1 cellular context compared by ENCODE assay signal in genomic region chr17:8420041-8420934, GRCh38.
A peak's percentile ranks its signal among the peaks of the same experiment; 100 is the strongest.
TF ChIP-seq lines count a peak whose summit lies in the region.

No MANE protein-coding gene starts in this region.

TF ChIP-seq in HepG2, 621 proteins besides CTCF, POLR2A, EP300 and RAD21 (continues in another document):
- no peak for TF ChIP-seq GTF3A (CRISPR knock-in tag; conservative IDR thresholded peaks at IDR 0.05)
- peak; percentile 93 for TF ChIP-seq PHF21A (CRISPR knock-in tag; IDR thresholded peaks at IDR 0.05)
- no peak for TF ChIP-seq ZNF121 (CRISPR knock-in tag; IDR thresholded peaks at IDR 0.05)
- no peak for TF ChIP-seq ZFP36 (IDR thresholded peaks at IDR 0.05; ENCODE audit: borderline replicate concordance, low read depth, low read length, partially characterized antibody)
- TF ChIP-seq ARID5B (CRISPR knock-in tag; IDR thresholded peaks at IDR 0.05): peak; percentile 100
- TF ChIP-seq ZNF780A (CRISPR knock-in tag; IDR thresholded peaks at IDR 0.05): 0 out of 2 replicates have a peak, but pooled peaks have one; percentile 33
- TF ChIP-seq LCORL (IDR thresholded peaks at IDR 0.05): peak; percentile 64; the same call in 1 of the 2 replicates
- peak; percentile 75; the same call in 1 of the 2 replicates for TF ChIP-seq LCORL (CRISPR knock-in tag; IDR thresholded peaks at IDR 0.05)
- no peak for TF ChIP-seq KDM2A (CRISPR knock-in tag; IDR thresholded peaks at IDR 0.05; ENCODE audit: borderline replicate concordance, low read depth)
- TF ChIP-seq ZNF281 (CRISPR knock-in tag; IDR thresholded peaks at IDR 0.05; ENCODE audit: borderline replicate concordance): peak; percentile 39; the same call in 1 of the 2 replicates
- TF ChIP-seq ZSCAN29 (CRISPR knock-in tag; conservative IDR thresholded peaks at IDR 0.05): no peak
- no peak for TF ChIP-seq LRRFIP1 (CRISPR knock-in tag; conservative IDR thresholded peaks at IDR 0.05)
- no peak for TF ChIP-seq ZFYVE20 (CRISPR knock-in tag; IDR thresholded peaks at IDR 0.05; ENCODE audit: borderline replicate concordance, low read depth)
- no peak; the same call in 1 of the 2 replicates for TF ChIP-seq ZKSCAN1 (IDR thresholded peaks at IDR 0.05; ENCODE audit: low read length)
- TF ChIP-seq ZNF138 (CRISPR knock-in tag; IDR thresholded peaks at IDR 0.05; ENCODE audit: low read depth): no peak
- TF ChIP-seq STAT5B (CRISPR knock-in tag; IDR thresholded peaks at IDR 0.05): peak; percentile 73; the same call in 1 of the 2 replicates
- no peak for TF ChIP-seq IRX3 (CRISPR knock-in tag; IDR thresholded peaks at IDR 0.05; ENCODE audit: borderline replicate concordance, low read depth)
- no peak for TF ChIP-seq SIN3A (IDR thresholded peaks at IDR 0.05; ENCODE audit: borderline replicate concordance, low read depth, low read length)
- TF ChIP-seq ZNF7 (CRISPR knock-in tag; IDR thresholded peaks at IDR 0.05): no peak
- no peak for TF ChIP-seq ARID2 (CRISPR knock-in tag; IDR thresholded peaks at IDR 0.05; ENCODE audit: borderline replicate concordance)
- TF ChIP-seq SYNCRIP (IDR thresholded peaks at IDR 0.05; ENCODE audit: insufficient read depth, low read depth, low read length): no peak
- peak; percentile 80 for TF ChIP-seq HNF1B (CRISPR knock-in tag; IDR thresholded peaks at IDR 0.05)
- TF ChIP-seq ZNF225 (CRISPR knock-in tag; IDR thresholded peaks at IDR 0.05): no peak
- TF ChIP-seq THAP7 (CRISPR knock-in tag; IDR thresholded peaks at IDR 0.05): no peak
- TF ChIP-seq IKZF1 (IDR thresholded peaks at IDR 0.05): no peak
- peak; percentile 100 for TF ChIP-seq FOXK1 (CRISPR knock-in tag; IDR thresholded peaks at IDR 0.05; ENCODE audit: borderline replicate concordance, low read depth)
- TF ChIP-seq NR1H2 (CRISPR knock-in tag; IDR thresholded peaks at IDR 0.05; ENCODE audit: borderline replicate concordance, low read depth): peak; percentile 90
- no peak for TF ChIP-seq ZNF770 (CRISPR knock-in tag; IDR thresholded peaks at IDR 0.05)
- peak; percentile 59; the same call in 1 of the 2 replicates for TF ChIP-seq YEATS4 (CRISPR knock-in tag; IDR thresholded peaks at IDR 0.05; ENCODE audit: borderline replicate concordance)
- TF ChIP-seq ZNF773 (CRISPR knock-in tag; IDR thresholded peaks at IDR 0.05; ENCODE audit: borderline replicate concordance): no peak
- TF ChIP-seq ZNF20 (CRISPR knock-in tag; IDR thresholded peaks at IDR 0.05): no peak
- no peak for TF ChIP-seq KLF13 (CRISPR knock-in tag; IDR thresholded peaks at IDR 0.05)
- no peak for TF ChIP-seq THAP8 (CRISPR knock-in tag; IDR thresholded peaks at IDR 0.05; ENCODE audit: borderline replicate concordance)
- no peak for TF ChIP-seq ZNF737 (CRISPR knock-in tag; IDR thresholded peaks at IDR 0.05; ENCODE audit: borderline replicate concordance)
- TF ChIP-seq ARNTL (CRISPR knock-in tag; IDR thresholded peaks at IDR 0.05): peak; percentile 76
- TF ChIP-seq ZNF34 (CRISPR knock-in tag; IDR thresholded peaks at IDR 0.05; ENCODE audit: borderline replicate concordance): no peak
- no peak for TF ChIP-seq MNT (IDR thresholded peaks at IDR 0.05)
- no peak for TF ChIP-seq ZNF432 (CRISPR knock-in tag; IDR thresholded peaks at IDR 0.05; ENCODE audit: borderline replicate concordance)
- TF ChIP-seq PAX8 (CRISPR knock-in tag; IDR thresholded peaks at IDR 0.05; ENCODE audit: borderline replicate concordance): no peak
- no peak for TF ChIP-seq ZBTB8A (CRISPR knock-in tag; IDR thresholded peaks at IDR 0.05; ENCODE audit: borderline replicate concordance, low read depth)
- peak; percentile 40; the same call in 1 of the 2 replicates for TF ChIP-seq PHF8 (CRISPR knock-in tag; IDR thresholded peaks at IDR 0.05)
- TF ChIP-seq HMGXB4 (CRISPR knock-in tag; IDR thresholded peaks at IDR 0.05; ENCODE audit: borderline replicate concordance in 1 of 2, low read depth in 1 of 2): peak; percentile 28 to 70; a peak in 2 of 4 replicates
- TF ChIP-seq TEAD3 (CRISPR knock-in tag; optimal IDR thresholded peaks at IDR 0.05; ENCODE audit: borderline replicate concordance): peak; percentile 90
- TF ChIP-seq ZSCAN30 (CRISPR knock-in tag; IDR thresholded peaks at IDR 0.05): no peak
- peak; percentile 94; the same call in 1 of the 2 replicates for TF ChIP-seq TOE1 (CRISPR knock-in tag; IDR thresholded peaks at IDR 0.05)
- TF ChIP-seq ZBTB3 (CRISPR knock-in tag; IDR thresholded peaks at IDR 0.05; ENCODE audit: borderline replicate concordance, low read depth): no peak
- TF ChIP-seq BHLHE40 (IDR thresholded peaks at IDR 0.05; ENCODE audit: low read length): no peak
- no peak for TF ChIP-seq ZNF260 (CRISPR knock-in tag; IDR thresholded peaks at IDR 0.05; ENCODE audit: borderline replicate concordance, low read depth)
- peak; percentile 96 for TF ChIP-seq DPF2 (CRISPR knock-in tag; IDR thresholded peaks at IDR 0.05; ENCODE audit: borderline replicate concordance, low read depth)
- TF ChIP-seq ZNF282 (IDR thresholded peaks at IDR 0.05; ENCODE audit: partially characterized antibody): no peak
